In genomic region chr2:215885621-215886020, GRCh38 we compare ENCODE assay signal across 24 cellular contexts.
DNase-seq lines count a peak whose midpoint lies in the region; ATAC-seq and TF ChIP-seq lines count a peak whose summit lies in the region.
"Had no signal": no experiment of that assay in that cellular context is flagged by ENCODE, and none has a peak within 500 bp of the region (broad histone marks: within the 10 kb centered on the region; RNA-seq: fewer than 3 reads in every experiment).

No MANE protein-coding gene starts in this region.

- H3K36me3 Mint-ChIP-seq in nephron (ENCODE audit: low read depth), result no peaks in the 10 kb centered on the region
- H3K36me3 Mint-ChIP-seq: CD8-positive, alpha-beta T cell had no signal

- H3K4me3 ChIP-seq in adipocyte (ENCODE audit: low read length) (no peak overlapping the region), fibroblast of pulmonary artery (replicated peaks; ENCODE audit: low read depth, low read length) (no peak overlapping the region), smooth muscle cell (no peak overlapping the region)
- H3K4me3 ChIP-seq: A549, K562, PC-9, SJCRH30 had no signal

- no peak for DNase-seq in adipocyte (ENCODE audit: low read depth)
- DNase-seq in fibroblast of pulmonary artery (ENCODE audit: low read depth), result peak; percentile 39
- DNase-seq in smooth muscle cell (lab: John Stamatoyannopoulos, UW; ENCODE audit: unreplicated experiment), result no peak
- no peak for DNase-seq in NCI-H2081 treated with DMSO at 0.1 percent for 48 hours (lab: John Stamatoyannopoulos, UW)
- DNase-seq in NK-92 treated with Interleukin-12 subunit alpha and Interleukin-12 subunit beta, amount 100 ng/mL, for 24 hours (lab: John Stamatoyannopoulos, UW), result no peak
- DNase-seq: C1 segment of cervical spinal cord; Caco-2; CD8-positive, alpha-beta T cell; Kasumi-1; NCI-H1105; NCI-H1436 treated with DMSO at 0.1 percent for 48 hours; NCI-H187 treated with DMSO at 0.1 percent for 48 hours; NCI-H2107; NCI-H446; NCI-H524 treated with DMSO at 0.1 percent for 48 hours; NCI-H774; PC-9; SJCRH30 had no signal

- H3K9ac ChIP-seq in adipocyte (ENCODE audit: low read length) (peak overlapping the region; percentile 28), smooth muscle cell (ENCODE audit: low read depth) (peak overlapping the region; percentile 90)

- no peaks in the 10 kb centered on the region for H3K9me3 Mint-ChIP-seq in nephron
- H3K9me3 Mint-ChIP-seq: CD8-positive, alpha-beta T cell had no signal

- H3K4me3 Mint-ChIP-seq in nephron, result no peak overlapping the region
- H3K4me3 Mint-ChIP-seq: CD8-positive, alpha-beta T cell had no signal

- peak overlapping the region; percentile 98 for H3K27ac ChIP-seq in smooth muscle cell (ENCODE audit: low read depth)
- H3K27ac ChIP-seq: A549, PC-9, SJCRH30 had no signal

- no peaks in the 10 kb centered on the region for H3K9me3 ChIP-seq in adipocyte (ENCODE audit: control insufficient read depth, low read length)
- no peaks in the 10 kb centered on the region for H3K9me3 ChIP-seq in smooth muscle cell (replicated peaks; ENCODE audit: low read depth)
- H3K9me3 ChIP-seq: A549, SJCRH30 had no signal

- ATAC-seq in HG03159 (IDR thresholded peaks at IDR 0.05; ENCODE audit: unreplicated experiment), result no peak
- ATAC-seq in HG02885 (IDR thresholded peaks at IDR 0.05; ENCODE audit: poor library complexity, unreplicated experiment), result no peak
- ATAC-seq: A549; CD8-positive, alpha-beta T cell; K562; Right ventricle myocardium inferior had no signal

- WGBS in smooth muscle cell (ENCODE audit: low lambda C conversion rate), result 28% methylated on average over 3 of the region's 3 CpGs

- TF ChIP-seq CTCF in fibroblast of pulmonary artery (IDR thresholded peaks at IDR 0.05; ENCODE audit: low read length, missing control alignments), result no peak
- no peak for TF ChIP-seq CTCF in nephron (IDR thresholded peaks at IDR 0.05; ENCODE audit: unreplicated experiment in 3 of 3)
- TF ChIP-seq CTCF in smooth muscle cell (IDR thresholded peaks at IDR 0.05; ENCODE audit: borderline replicate concordance, insufficient read depth, poor library complexity, severe bottlenecking), result no peak

- peak overlapping the region; percentile 37 for H3K4me2 ChIP-seq in smooth muscle cell
- H3K4me2 ChIP-seq: A549, PC-9 had no signal

- peaks cover 9% of the 10 kb centered on the region for H3F3A ChIP-seq in smooth muscle cell (ENCODE audit: low read depth)

- H3K36me3 ChIP-seq in adipocyte (ENCODE audit: control insufficient read depth, insufficient read depth, low read length, severe bottlenecking), result no peaks in the 10 kb centered on the region
- H3K36me3 ChIP-seq in smooth muscle cell (ENCODE audit: low read depth), result no peaks in the 10 kb centered on the region
- H3K36me3 ChIP-seq: SJCRH30 had no signal

- H3K4me1 ChIP-seq in adipocyte (ENCODE audit: control insufficient read depth, insufficient read depth, low read length), result peaks cover 17% of the 10 kb centered on the region
- peaks cover 8% of the 10 kb centered on the region for H3K4me1 ChIP-seq in smooth muscle cell (ENCODE audit: low read depth)

- no peak overlapping the region for H2AFZ ChIP-seq in smooth muscle cell (ENCODE audit: low read depth)
- H2AFZ ChIP-seq: PC-9 had no signal

- H3K27me3 Mint-ChIP-seq in nephron (ENCODE audit: low read depth), result no peaks in the 10 kb centered on the region

- H3K27ac Mint-ChIP-seq in nephron, result peak overlapping the region; percentile 1 to 83 (median 39)
- H3K27ac Mint-ChIP-seq: CD8-positive, alpha-beta T cell had no signal

- H3K79me2 ChIP-seq in smooth muscle cell (ENCODE audit: low read depth), result no peaks in the 10 kb centered on the region

- H3K27me3 ChIP-seq in adipocyte (replicated peaks; ENCODE audit: control insufficient read depth, insufficient read depth, low read length) (no peaks in the 10 kb centered on the region), smooth muscle cell (ENCODE audit: low read depth) (no peaks in the 10 kb centered on the region)
- H3K27me3 ChIP-seq: SJCRH30 had no signal

- H3K4me1 Mint-ChIP-seq in nephron, result peaks cover 35% of the 10 kb centered on the region

- no peaks in the 10 kb centered on the region for H4K20me1 ChIP-seq in smooth muscle cell (ENCODE audit: low read depth)
